In the genomic region with DNA sequence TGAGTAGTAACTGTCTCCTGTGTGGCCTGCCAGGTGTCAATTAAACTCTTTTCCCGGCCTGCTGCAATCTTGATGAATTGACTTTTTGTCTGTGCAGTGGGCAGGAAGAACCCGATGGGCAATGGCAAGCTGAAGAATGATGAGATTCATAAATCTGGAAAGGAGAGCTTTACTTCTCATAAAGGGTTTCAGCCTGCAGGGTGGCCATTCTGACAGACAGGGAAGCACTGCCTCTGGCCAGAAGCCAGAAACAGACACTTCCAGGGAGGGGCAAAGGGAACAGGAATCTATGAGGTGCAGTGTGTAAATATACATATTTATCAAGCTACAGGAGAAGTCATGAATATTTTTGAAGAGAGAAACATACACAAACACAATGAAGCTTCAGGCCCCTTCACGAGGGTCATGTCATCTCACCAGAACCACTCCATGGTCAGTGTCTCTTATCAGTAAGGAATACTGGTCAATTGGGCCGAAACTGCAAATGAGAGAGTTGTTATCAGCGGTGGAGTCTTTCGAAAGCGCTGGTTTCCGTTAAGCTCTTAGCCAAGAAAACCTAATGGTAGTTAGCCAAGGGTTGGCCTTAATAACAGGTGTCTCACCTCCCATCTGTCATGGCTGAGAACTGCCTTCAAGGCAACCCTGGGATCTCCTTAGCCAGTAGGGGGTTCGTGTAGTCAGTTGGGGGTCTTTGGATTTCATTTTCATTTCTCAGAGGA, we compare ENCODE assay signal across 8 cellular contexts. TPM values are rescaled to one million over a fixed set of nuclear protein-coding genes. Genes with fewer than 3 reads are reported as not detected.
DNase-seq lines count a peak whose midpoint lies in the region; TF ChIP-seq lines count a peak whose summit lies in the region.

No MANE protein-coding gene starts in this region.

- H3K4me1 ChIP-seq in hepatocyte (ENCODE audit: insufficient read depth) (peaks cover 19% of the 10 kb centered on the region), stomach (peaks cover 22 to 54% (median 46%) of the 10 kb centered on the region in 4 donors), mesendoderm (ENCODE audit: control insufficient read depth, low read depth, low read length) (no peaks in the 10 kb centered on the region)

- H2AFZ ChIP-seq in hepatocyte = peak overlapping the region; percentile 12

- H3K9me3 Mint-ChIP-seq in activated CD4-positive, alpha-beta T cell treated with anti-CD3 and anti-CD28 coated beads, Interleukin-2, amount 10 ng/mL, durations not matched to agents 24 days and 14 days = no peaks in the 10 kb centered on the region
- peaks cover 4% of the 10 kb centered on the region for H3K9me3 Mint-ChIP-seq in activated T-helper 1 cell treated with anti-CD3 and anti-CD28 coated beads, Interleukin-12 subunit alpha, Interleukin-12 subunit beta, Interleukin-2, Interleukin-4 antibody, amounts not matched to agents 30 ng/mL and 10 ng/mL and 1 ng/mL, durations not matched to agents 14 hours and 24 hours and 36 hours

- H3K79me2 ChIP-seq in hepatocyte (peaks cover 23% of the 10 kb centered on the region), mesendoderm (ENCODE audit: control insufficient read depth, insufficient read depth, low read length) (no peaks in the 10 kb centered on the region)

- no peak overlapping the region for H3K9ac ChIP-seq in mesendoderm (ENCODE audit: low read length)

- no peak overlapping the region for H2BK120ac ChIP-seq in mesendoderm (ENCODE audit: low read depth, low read length)

- in situ Hi-C loops in G401 (cut with HindIII; ENCODE audit: low sequenced_read_pairs) = no loop called here

- H3K27me3 ChIP-seq in hepatocyte (no peaks in the 10 kb centered on the region), stomach (no peaks in the 10 kb centered on the region), mesendoderm (ENCODE audit: insufficient read depth, low read length, poor library complexity) (no peaks in the 10 kb centered on the region)

- H4K5ac ChIP-seq in mesendoderm (ENCODE audit: low read length) = no peak overlapping the region

- peak overlapping the region; percentile 98 for H3K27ac Mint-ChIP-seq in activated CD4-positive, alpha-beta T cell treated with anti-CD3 and anti-CD28 coated beads, Interleukin-2, amount 10 ng/mL, durations not matched to agents 24 days and 14 days
- H3K27ac Mint-ChIP-seq in activated T-helper 1 cell treated with anti-CD3 and anti-CD28 coated beads, Interleukin-12 subunit alpha, Interleukin-12 subunit beta, Interleukin-2, Interleukin-4 antibody, amounts not matched to agents 30 ng/mL and 10 ng/mL and 1 ng/mL, durations not matched to agents 14 hours and 24 hours and 36 hours = peak overlapping the region; percentile 95

- no peak overlapping the region for H4K8ac ChIP-seq in mesendoderm (ENCODE audit: low read depth, low read length)

- no peak for TF ChIP-seq EP300 in stomach (IDR thresholded peaks at IDR 0.05)

- no peak overlapping the region for H2BK15ac ChIP-seq in mesendoderm (replicated peaks; ENCODE audit: low read depth)

- TF ChIP-seq POLR2A in stomach (IDR thresholded peaks at IDR 0.05) = no peak

- H3K36me3 ChIP-seq in hepatocyte (replicated peaks; ENCODE audit: insufficient read depth, low read depth) (no peaks in the 10 kb centered on the region), stomach (peaks cover 12 to 24% (median 23%) of the 10 kb centered on the region in 4 donors), mesendoderm (ENCODE audit: control insufficient read depth, insufficient read depth, low read length) (no peaks in the 10 kb centered on the region)

- 86% methylated on average over 9 of the region's 9 CpGs for WGBS in hepatocyte (ENCODE audit: low lambda C conversion rate, missing lambda C conversion rate)
- WGBS in stomach, 5 donors = 53 to 64% (median 58%) methylated on average over 9 of the region's 9 CpGs
- no CpG with 5 or more reads among the region's 9 CpGs for WGBS in mesendoderm (ENCODE audit: extremely low coverage, insufficient coverage, low lambda C conversion rate)

- no peaks in the 10 kb centered on the region for H3K9me2 ChIP-seq in hepatocyte (replicated peaks; ENCODE audit: insufficient read depth)

- H3K23ac ChIP-seq in mesendoderm (ENCODE audit: low read length) = no peak overlapping the region

- no peak overlapping the region for H3K4ac ChIP-seq in mesendoderm (ENCODE audit: low read depth, low read length)

- peaks cover 5% of the 10 kb centered on the region for H4K20me1 ChIP-seq in hepatocyte (ENCODE audit: insufficient read depth, poor library complexity, severe bottlenecking)

- H3K18ac ChIP-seq in mesendoderm (ENCODE audit: low read length) = no peak overlapping the region

- intact Hi-C loops in activated CD4-positive, alpha-beta T cell treated with anti-CD3 and anti-CD28 coated beads, Interleukin-2, amount 10 ng/mL, durations not matched to agents 24 days and 14 days (cut with micrococcal nuclease) = loop anchor here (10.0 kb wide), 2 partner anchors 222 to 298 kb away; a partner anchor contains a TSS
- intact Hi-C loops in activated T-helper 1 cell treated with anti-CD3 and anti-CD28 coated beads, Interleukin-12 subunit alpha, Interleukin-12 subunit beta, Interleukin-2, Interleukin-4 antibody, amounts not matched to agents 30 ng/mL and 10 ng/mL and 1 ng/mL, durations not matched to agents 14 hours and 24 hours and 36 hours (cut with micrococcal nuclease) = no loop called here
- intact Hi-C loops in stomach (cut with DNase I; ENCODE audit: low total_unique reads) = no loop called here

- peak overlapping the region; percentile 99 for H3K27ac ChIP-seq in hepatocyte
- peak overlapping the region; percentile 82 to 100 (median 100) for H3K27ac ChIP-seq in stomach
- H3K27ac ChIP-seq in mesendoderm (ENCODE audit: low read depth, low read length) = no peak overlapping the region

- H3K4me2 ChIP-seq in hepatocyte (peak overlapping the region; percentile 77), mesendoderm (ENCODE audit: low read length) (no peak overlapping the region)

- H2AK5ac ChIP-seq in mesendoderm (ENCODE audit: low read length) = no peak overlapping the region

- H3K4me3 Mint-ChIP-seq in activated CD4-positive, alpha-beta T cell treated with anti-CD3 and anti-CD28 coated beads, Interleukin-2, amount 10 ng/mL, durations not matched to agents 24 days and 14 days = peak overlapping the region; percentile 93
- peak overlapping the region; percentile 82 for H3K4me3 Mint-ChIP-seq in activated T-helper 1 cell treated with anti-CD3 and anti-CD28 coated beads, Interleukin-12 subunit alpha, Interleukin-12 subunit beta, Interleukin-2, Interleukin-4 antibody, amounts not matched to agents 30 ng/mL and 10 ng/mL and 1 ng/mL, durations not matched to agents 14 hours and 24 hours and 36 hours

- H3K9me3 ChIP-seq in hepatocyte (ENCODE audit: low read depth) (no peaks in the 10 kb centered on the region), stomach (no peaks in the 10 kb centered on the region)

- no peak for DNase-seq in activated CD4-positive, alpha-beta T cell treated with anti-CD3 and anti-CD28 coated beads, Interleukin-2, amount 10 ng/mL, durations not matched to agents 24 days and 14 days
- DNase-seq in activated CD4-positive, alpha-beta T cell treated with anti-CD3 and anti-CD28 coated beads, Interleukin-2, amount 50 U/mL, for 4 hours = no peak
- DNase-seq in activated T-helper 1 cell treated with anti-CD3 and anti-CD28 coated beads, Interleukin-12 subunit alpha, Interleukin-12 subunit beta, Interleukin-2, Interleukin-4 antibody, amounts not matched to agents 30 ng/mL and 10 ng/mL and 1 ng/mL, durations not matched to agents 14 hours and 24 hours and 36 hours (ENCODE audit: low spot score) = no peak
- DNase-seq in hepatocyte (ENCODE audit: low spot score) (no peak), stomach (no peak), G401 (ENCODE audit: low spot score) (no peak), activated gamma-delta T cell treated with Interleukin-2 at 50 U/mL for 16 hours (no peak), mesendoderm (no peak)

- TF ChIP-seq CTCF in hepatocyte (IDR thresholded peaks at IDR 0.05; ENCODE audit: poor library complexity) (no peak), stomach (IDR thresholded peaks at IDR 0.05) (no peak)

- no peaks in the 10 kb centered on the region for H3K27me3 Mint-ChIP-seq in activated CD4-positive, alpha-beta T cell treated with anti-CD3 and anti-CD28 coated beads, Interleukin-2, amount 10 ng/mL, durations not matched to agents 24 days and 14 days
- no peaks in the 10 kb centered on the region for H3K27me3 Mint-ChIP-seq in activated T-helper 1 cell treated with anti-CD3 and anti-CD28 coated beads, Interleukin-12 subunit alpha, Interleukin-12 subunit beta, Interleukin-2, Interleukin-4 antibody, amounts not matched to agents 30 ng/mL and 10 ng/mL and 1 ng/mL, durations not matched to agents 14 hours and 24 hours and 36 hours (ENCODE audit: insufficient read depth)

- peaks cover 33% of the 10 kb centered on the region for H3K4me1 Mint-ChIP-seq in activated CD4-positive, alpha-beta T cell treated with anti-CD3 and anti-CD28 coated beads, Interleukin-2, amount 10 ng/mL, durations not matched to agents 24 days and 14 days
- H3K4me1 Mint-ChIP-seq in activated T-helper 1 cell treated with anti-CD3 and anti-CD28 coated beads, Interleukin-12 subunit alpha, Interleukin-12 subunit beta, Interleukin-2, Interleukin-4 antibody, amounts not matched to agents 30 ng/mL and 10 ng/mL and 1 ng/mL, durations not matched to agents 14 hours and 24 hours and 36 hours (ENCODE audit: low read depth) = peaks cover 39% of the 10 kb centered on the region

- peaks cover 3% of the 10 kb centered on the region for H3K79me1 ChIP-seq in mesendoderm (ENCODE audit: low read length)

- peaks cover 33% of the 10 kb centered on the region for H3K36me3 Mint-ChIP-seq in activated CD4-positive, alpha-beta T cell treated with anti-CD3 and anti-CD28 coated beads, Interleukin-2, amount 10 ng/mL, durations not matched to agents 24 days and 14 days (ENCODE audit: low read depth)
- peaks cover 25% of the 10 kb centered on the region for H3K36me3 Mint-ChIP-seq in activated T-helper 1 cell treated with anti-CD3 and anti-CD28 coated beads, Interleukin-12 subunit alpha, Interleukin-12 subunit beta, Interleukin-2, Interleukin-4 antibody, amounts not matched to agents 30 ng/mL and 10 ng/mL and 1 ng/mL, durations not matched to agents 14 hours and 24 hours and 36 hours (ENCODE audit: low read depth)

- H3K56ac ChIP-seq in mesendoderm (ENCODE audit: low read length) = no peak overlapping the region

- no peak overlapping the region for H2BK5ac ChIP-seq in mesendoderm (ENCODE audit: low read length)

- H3K4me3 ChIP-seq in hepatocyte (peak overlapping the region; percentile 6), stomach (peak overlapping the region; percentile 89 to 97 (median 92)), mesendoderm (ENCODE audit: low read length) (no peak overlapping the region)

RNA-seq across cellular contexts. Expression of a gene that starts 1.3 kb away (rescaled TPM):
- 99.7 and 101 TPM in 2 replicates for total RNA-seq in activated CD4-positive, alpha-beta T cell treated with anti-CD3 and anti-CD28 coated beads, Interleukin-2, amount 10 ng/mL, durations not matched to agents 24 days and 14 days
- total RNA-seq in activated T-helper 1 cell treated with anti-CD3 and anti-CD28 coated beads, Interleukin-12 subunit alpha, Interleukin-12 subunit beta, Interleukin-2, Interleukin-4 antibody, amounts not matched to agents 30 ng/mL and 10 ng/mL and 1 ng/mL, durations not matched to agents 14 hours and 24 hours and 36 hours = 99.0 and 103 TPM in 2 replicates
- total RNA-seq in hepatocyte (43.9 and 54.9 TPM in 2 replicates), stomach (10 to 100 TPM; 29.4 to 83.9 (median 36.2) TPM)
- polyA plus RNA-seq in hepatocyte (91.8 and 96.2 TPM in 2 replicates), stomach (10 to 100 TPM; 71.9 to 78.2 (median 78.1) TPM)
- total RNA-seq in G401 (2014; rRNA removed; shearing (Covaris generic)) = 16.5 and 34.0 TPM in 2 replicates
- polyA plus RNA-seq in mesendoderm (2013, experiment 1 of 2) = 62.8 TPM
- polyA plus RNA-seq in mesendoderm (2013, experiment 2 of 2) = 63.4 TPM

RNA-seq across cellular contexts. Expression of a gene that starts 6.7 kb away (rescaled TPM):
- 256 and 268 TPM in 2 replicates for total RNA-seq in activated CD4-positive, alpha-beta T cell treated with anti-CD3 and anti-CD28 coated beads, Interleukin-2, amount 10 ng/mL, durations not matched to agents 24 days and 14 days
- 253 and 257 TPM in 2 replicates for total RNA-seq in activated T-helper 1 cell treated with anti-CD3 and anti-CD28 coated beads, Interleukin-12 subunit alpha, Interleukin-12 subunit beta, Interleukin-2, Interleukin-4 antibody, amounts not matched to agents 30 ng/mL and 10 ng/mL and 1 ng/mL, durations not matched to agents 14 hours and 24 hours and 36 hours
- 61.9 and 64.6 TPM in 2 replicates for total RNA-seq in hepatocyte
- 76.6 and 81.6 TPM in 2 replicates for polyA plus RNA-seq in hepatocyte
- total RNA-seq in stomach = 100 to 1,000 TPM in 2 of 5 donors, 10 to 100 TPM in 3; 41.5 to 196 (median 53.0) TPM
- polyA plus RNA-seq in stomach = 10 to 100 TPM; 35.9 to 43.4 (median 40.3) TPM
- 48.7 and 64.5 TPM in 2 replicates for total RNA-seq in G401 (2014; rRNA removed; shearing (Covaris generic))
- 24.9 TPM for polyA plus RNA-seq in mesendoderm (2013, experiment 1 of 2)
- 27.0 TPM for polyA plus RNA-seq in mesendoderm (2013, experiment 2 of 2)

RNA-seq across cellular contexts. Expression of a gene that starts 38.8 kb away (rescaled TPM):
- 26.7 and 33.0 TPM in 2 replicates for total RNA-seq in activated CD4-positive, alpha-beta T cell treated with anti-CD3 and anti-CD28 coated beads, Interleukin-2, amount 10 ng/mL, durations not matched to agents 24 days and 14 days
- total RNA-seq in activated T-helper 1 cell treated with anti-CD3 and anti-CD28 coated beads, Interleukin-12 subunit alpha, Interleukin-12 subunit beta, Interleukin-2, Interleukin-4 antibody, amounts not matched to agents 30 ng/mL and 10 ng/mL and 1 ng/mL, durations not matched to agents 14 hours and 24 hours and 36 hours = 28.7 and 34.7 TPM in 2 replicates
- total RNA-seq in hepatocyte = 30.5 and 33.4 TPM in 2 replicates
- polyA plus RNA-seq in hepatocyte = 25.4 and 25.7 TPM in 2 replicates
- 10 to 100 TPM; 10.5 to 30.4 (median 23.2) TPM for total RNA-seq in stomach
- 10 to 100 TPM; 13.9 to 17.3 (median 15.3) TPM for polyA plus RNA-seq in stomach
- total RNA-seq in G401 (2014; rRNA removed; shearing (Covaris generic)) = 24.7 and 65.0 TPM in 2 replicates
- 11.8 TPM for polyA plus RNA-seq in mesendoderm (2013, experiment 1 of 2)
- 11.8 TPM for polyA plus RNA-seq in mesendoderm (2013, experiment 2 of 2)

RNA-seq across cellular contexts. Expression of a gene that starts 39.1 kb away (rescaled TPM):
- total RNA-seq in activated CD4-positive, alpha-beta T cell treated with anti-CD3 and anti-CD28 coated beads, Interleukin-2, amount 10 ng/mL, durations not matched to agents 24 days and 14 days = 33.1 and 36.0 TPM in 2 replicates
- total RNA-seq in activated T-helper 1 cell treated with anti-CD3 and anti-CD28 coated beads, Interleukin-12 subunit alpha, Interleukin-12 subunit beta, Interleukin-2, Interleukin-4 antibody, amounts not matched to agents 30 ng/mL and 10 ng/mL and 1 ng/mL, durations not matched to agents 14 hours and 24 hours and 36 hours = 30.5 and 33.0 TPM in 2 replicates
- total RNA-seq in hepatocyte (27.7 and 32.6 TPM in 2 replicates), stomach (100 to 1,000 TPM in 4 of 5 donors, 10 to 100 TPM in 1; 13.8 to 212 (median 124) TPM)
- polyA plus RNA-seq in hepatocyte (46.0 and 58.0 TPM in 2 replicates), stomach (100 to 1,000 TPM in 1 of 3 donors, 10 to 100 TPM in 2; 51.9 to 103 (median 93.4) TPM)
- total RNA-seq in G401 (2014; rRNA removed; shearing (Covaris generic)) = 27.4 and 45.3 TPM in 2 replicates
- polyA plus RNA-seq in mesendoderm (2013, experiment 1 of 2) = 7.0 TPM
- 6.5 TPM for polyA plus RNA-seq in mesendoderm (2013, experiment 2 of 2)
